18 cellular contexts compared by ENCODE assay signal in the genomic region with DNA sequence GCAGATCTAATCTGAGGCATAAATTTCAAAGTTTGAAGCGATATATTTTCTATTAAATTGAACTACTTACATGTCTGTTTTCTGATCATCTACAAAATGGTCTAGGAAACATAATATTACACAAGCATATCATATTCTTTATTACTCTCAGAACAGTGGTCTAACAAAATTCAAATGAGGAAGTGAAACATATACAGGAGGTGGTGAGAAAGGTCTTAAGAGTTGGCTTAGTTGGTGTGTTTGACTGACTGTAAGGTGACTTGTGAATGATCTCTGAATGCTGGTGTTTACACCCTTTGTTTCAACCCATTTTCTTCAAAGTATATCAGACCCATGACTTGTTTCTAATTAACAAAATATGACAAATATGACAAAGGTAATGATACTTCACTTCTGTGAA.
A peak's percentile ranks its signal among the peaks of the same experiment; 100 is the strongest.
DNase-seq lines count a peak whose midpoint lies in the region; ATAC-seq and TF ChIP-seq lines count a peak whose summit lies in the region.
"Had no signal": no experiment of that assay in that cellular context is flagged by ENCODE, and none has a peak within 500 bp of the region (broad histone marks: within the 10 kb centered on the region; RNA-seq: fewer than 3 reads in every experiment).

No MANE protein-coding gene starts in this region.

- peak; percentile 6 for DNase-seq in GM12865 (ENCODE audit: low read depth)
- peak; percentile 7 for DNase-seq in NAMALWA (ENCODE audit: low spot score)
- no peak for DNase-seq in hypothalamus (lab: John Stamatoyannopoulos, UW)
- DNase-seq in pons (ENCODE audit: low spot score) = no peak
- DNase-seq in DMS153 (lab: John Stamatoyannopoulos, UW) = no peak
- DNase-seq in NCI-H187 treated with DMSO at 0.1 percent for 48 hours (lab: John Stamatoyannopoulos, UW) = no peak
- DNase-seq: activated CD4-positive, alpha-beta T cell treated with anti-CD3 and anti-CD28 coated beads for 1 hour; activated CD8-positive, alpha-beta memory T cell treated with anti-CD3 and anti-CD28 coated beads for 24 hours; activated naive CD4-positive, alpha-beta T cell treated with anti-CD3 and anti-CD28 coated beads, Interleukin-2, amount 50 U/mL, for 16 hours; activated T-cell treated with anti-CD3 and anti-CD28 coated beads, Interleukin-2, amount 50 U/mL, for 72 hours; glutamatergic neuron; midbrain; NCI-H1694; small intestine; stimulated activated CD4-positive, alpha-beta T cell treated with anti-CD3 and anti-CD28 coated beads, Interleukin-4, amount 100 ng/mL, for 24 hours had no signal

- no peak overlapping the region for H3K4me3 ChIP-seq in GM12865 (ENCODE audit: low read depth, low read length)

- ATAC-seq in GM19395 (IDR thresholded peaks at IDR 0.05; ENCODE audit: unreplicated experiment) (peak; percentile 61), HG03139 (IDR thresholded peaks at IDR 0.05; ENCODE audit: unreplicated experiment) (peak; percentile 50)
- ATAC-seq: activated T-cell treated with anti-CD3 and anti-CD28 coated beads, Interleukin-2, amount 50 U/mL, for 72 hours; left lobe of liver had no signal

- TF ChIP-seq CTCF in GM12865 (IDR thresholded peaks at IDR 0.05; ENCODE audit: insufficient read depth, low read depth, low read length, missing control alignments) = no peak

Comparison
In these comparisons a context has a peak if more than half of its experiments do, and no peak if none do; other contexts are left out.
1. DNase-seq: peak in GM12865 (single experiment) and NAMALWA (single experiment); none in hypothalamus (0 of 51), pons (single experiment), DMS153 (single experiment) and NCI-H187 treated with DMSO at 0.1 percent for 48 hours (single experiment).